Comparison of ENCODE assay signal across 10 cellular contexts in genomic region chr1:151512326-151512725, GRCh38. TPM values are rescaled to one million over a fixed set of nuclear protein-coding genes. Genes with fewer than 3 reads are reported as not detected.
DNase-seq lines count a peak whose midpoint lies in the region; ATAC-seq, FAIRE-seq and TF ChIP-seq lines count a peak whose summit lies in the region.
"Had no signal": no experiment of that assay in that cellular context is flagged by ENCODE, and none has a peak within 500 bp of the region (broad histone marks: within the 10 kb centered on the region; RNA-seq: fewer than 3 reads in every experiment).

No MANE protein-coding gene starts in this region.

- TF ChIP-seq EP300 in H1 (IDR thresholded peaks at IDR 0.05; ENCODE audit: borderline replicate concordance in 1 of 2, low read depth in 2 of 2, low read length in 2 of 2): no peak

- no peak overlapping the region for H3K27ac Mint-ChIP-seq in neural progenitor cell
- H3K27ac Mint-ChIP-seq: activated T-helper 2 cell treated with anti-CD3 and anti-CD28 coated beads, Interferon-gamma antibody, Interleukin-2, Interleukin-4, amounts not matched to agents 10 μg/mL and 5 μg/mL and 100 μg/mL, durations not matched to agents 14 hours and 24 hours and 36 hours had no signal

- TF ChIP-seq POLR2A in H1 (IDR thresholded peaks at IDR 0.05; ENCODE audit: control extremely low read depth in 1 of 2, low read depth in 2 of 2, low read length in 2 of 2): no peak

- H4K20me1 ChIP-seq in DND-41 (ENCODE audit: insufficient read depth, low read length) (no peaks in the 10 kb centered on the region), H1 (replicated peaks in 1 of 2; ENCODE audit: control insufficient read depth in 1 of 2, insufficient read depth in 2 of 2, low read length in 2 of 2) (peaks cover 0 to 2% of the 10 kb centered on the region in 2 experiments), neural progenitor cell (ENCODE audit: low read depth) (peaks cover 20% of the 10 kb centered on the region)

- no peak overlapping the region for H3K14ac ChIP-seq in H1 (ENCODE audit: insufficient read length)

- H2BK120ac ChIP-seq in H1 (replicated peaks; ENCODE audit: low read depth, low read length): peak overlapping the region; percentile 7

- 0 out of 2 replicates have a peak overlapping the region, but pooled peaks have one; percentile 64 for H3K9ac ChIP-seq in DND-41 (ENCODE audit: low read depth, low read length)
- H3K9ac ChIP-seq in H1 (replicated peaks in 1 of 4; ENCODE audit: extremely low read depth in 1 of 4, low read depth in 3 of 4, low read length in 3 of 4): peak overlapping the region in 3 of 4 experiments; percentile 15 to 59 (median 49); a peak in 5 of 7 replicates
- no peak overlapping the region for H3K9ac ChIP-seq in neural progenitor cell

- H3K36me3 ChIP-seq in DND-41 (ENCODE audit: insufficient read depth, low read length) (no peaks in the 10 kb centered on the region), H1 (ENCODE audit: control insufficient read depth in 2 of 4, insufficient read depth in 4 of 4, low read length in 3 of 4) (no peaks in the 10 kb centered on the region), neural progenitor cell (no peaks in the 10 kb centered on the region)

- H3K9me3 ChIP-seq in DND-41 (ENCODE audit: insufficient read depth, low read length, severe bottlenecking): no peaks in the 10 kb centered on the region
- no peaks in the 10 kb centered on the region for H3K9me3 ChIP-seq in H1 (ENCODE audit: insufficient read depth in 2 of 2, low read depth in 1 of 2, low read length in 1 of 2)
- H3K9me3 ChIP-seq in neural progenitor cell (ENCODE audit: low read depth): no peaks in the 10 kb centered on the region

- H3K4me2 ChIP-seq in DND-41 (ENCODE audit: insufficient read depth, low read length) (peak overlapping the region; percentile 89), H1 (ENCODE audit: insufficient read depth in 1 of 2, low read depth in 2 of 2, low read length in 2 of 2) (peak overlapping the region; percentile 83 to 98), neural progenitor cell (peak overlapping the region; percentile 98)

- H4K5ac ChIP-seq in H1 (ENCODE audit: insufficient read length, low read depth, low read length): no peak overlapping the region

- H3K27me3 ChIP-seq in DND-41 (ENCODE audit: insufficient read depth, low read length, poor library complexity): no peaks in the 10 kb centered on the region
- H3K27me3 ChIP-seq in H1 (replicated peaks in 1 of 4; ENCODE audit: control insufficient read depth in 3 of 4, extremely low read depth in 1 of 4, insufficient read depth in 3 of 4, low read length in 3 of 4): 0 out of 7 replicates have a peak, but pooled peaks cover 0 to 3% (median 0%) of the 10 kb centered on the region in 4 experiments
- no peaks in the 10 kb centered on the region for H3K27me3 ChIP-seq in neural progenitor cell

- peaks cover 32% of the 10 kb centered on the region for H3K4me1 Mint-ChIP-seq in neural progenitor cell

- CTCF ChIA-PET in H1 (lab: Charles Lee; ENCODE audit: partially characterized antibody): interaction anchor here (1.0 to 1.5 kb wide), 4 partner anchors 20 to 65 kb away, joined by 3 to 6 read pairs (median 3); no protein-coding TSS in a partner anchor

- peak overlapping the region; percentile 97 for H2BK12ac ChIP-seq in H1 (ENCODE audit: low read depth, low read length)

- H3K4me3 Mint-ChIP-seq in neural progenitor cell: peak overlapping the region; percentile 86

- TF ChIP-seq RAD21 in H1 (IDR thresholded peaks at IDR 0.05 in 1 of 2, conservative IDR thresholded peaks at IDR 0.05 in 1 of 2; ENCODE audit: low read depth in 2 of 2, low read length in 2 of 2): no peak

- H3K18ac ChIP-seq in H1 (ENCODE audit: extremely low read depth, low read length): peak overlapping the region; percentile 97

- H3K23me2 ChIP-seq in H1 (ENCODE audit: low read depth, low read length): peaks cover 24% of the 10 kb centered on the region

- H2BK15ac ChIP-seq in H1 (ENCODE audit: low read length): peak overlapping the region; percentile 97

- no peak overlapping the region for H3K56ac ChIP-seq in H1 (replicated peaks; ENCODE audit: insufficient read length, low read depth, low read length)

- no peak for FAIRE-seq in H1 (lab: Jason Lieb, UNC)

- POLR2A ChIA-PET in H1 (lab: Charles Lee; ENCODE audit: partially characterized antibody): interaction anchor here (1.1 to 17.1 kb wide), 8 partner anchors 10 to 313 kb away, joined by 3 to 283 read pairs (median 9); partner anchors contain the start of gene TUFT1

- DNase-seq in DND-41 (no peak), M059J (ENCODE audit: low read depth) (peak; percentile 62), H1 (ENCODE audit: low read depth in 1 of 2, low spot score in 2 of 2) (no peak), neural progenitor cell (ENCODE audit: low spot score) (no peak), amygdala (lab: John Stamatoyannopoulos, UW) (no peak), NCI-H2227 treated with DMSO at 0.1 percent for 48 hours (lab: John Stamatoyannopoulos, UW) (no peak), retina (no peak), GM19240 (ENCODE audit: insufficient read length, low spot score) (no peak)
- DNase-seq: NCI-H774 had no signal

- H4K91ac ChIP-seq in H1 (replicated peaks; ENCODE audit: insufficient read length, low read length): peak overlapping the region; percentile 69

- peaks cover 52% of the 10 kb centered on the region for H3F3A ChIP-seq in neural progenitor cell (ENCODE audit: low read depth)

- H3K23ac ChIP-seq in H1 (ENCODE audit: insufficient read length): no peak overlapping the region

- H3K27me3 Mint-ChIP-seq in neural progenitor cell (ENCODE audit: insufficient read depth, low read depth): peaks cover 9% of the 10 kb centered on the region

- peaks cover 14% of the 10 kb centered on the region for H3K79me1 ChIP-seq in H1 (ENCODE audit: low read depth, low read length)

- H4K8ac ChIP-seq in H1 (ENCODE audit: extremely low read depth, insufficient read depth, low read length): no peak overlapping the region

- H3K36me3 Mint-ChIP-seq in neural progenitor cell: no peaks in the 10 kb centered on the region

- TF ChIP-seq CTCF in DND-41 (IDR thresholded peaks at IDR 0.05; ENCODE audit: borderline replicate concordance, extremely low read depth, low read length, poor library complexity, severe bottlenecking) (no peak), H1 (IDR thresholded peaks at IDR 0.05; ENCODE audit: control extremely low read depth in 1 of 3, insufficient read depth in 1 of 3, low read depth in 1 of 3, low read length in 3 of 3) (no peak), neural progenitor cell (IDR thresholded peaks at IDR 0.05) (no peak)

- no peaks in the 10 kb centered on the region for H3K9me3 Mint-ChIP-seq in neural progenitor cell
- H3K9me3 Mint-ChIP-seq: activated T-helper 2 cell treated with anti-CD3 and anti-CD28 coated beads, Interferon-gamma antibody, Interleukin-2, Interleukin-4, amounts not matched to agents 10 μg/mL and 5 μg/mL and 100 μg/mL, durations not matched to agents 14 hours and 24 hours and 36 hours had no signal

- H2BK20ac ChIP-seq in H1 (ENCODE audit: low read length): 0 out of 2 replicates have a peak overlapping the region, but pooled peaks have one; percentile 90

- whole genome bisulfite sequencing in H1 (ENCODE audit: extremely low coverage in 1 of 2, insufficient coverage in 1 of 2, insufficient read length in 1 of 2, insufficient replicate concordance in 2 of 2, low coverage in 1 of 2, low lambda C conversion rate in 2 of 2, missing lambda C conversion rate in 1 of 2), 2 experiments: 39% methylated on average over 4 of the region's 4 CpGs; no CpG with 5 or more reads in 1 of the 2 experiments

- no peak overlapping the region for H2AFZ ChIP-seq in DND-41 (ENCODE audit: low read depth, low read length)
- no peak overlapping the region for H2AFZ ChIP-seq in H1 (ENCODE audit: low read length)
- no peak overlapping the region for H2AFZ ChIP-seq in neural progenitor cell (replicated peaks)

- H3K4me3 ChIP-seq in DND-41 (ENCODE audit: low read depth in 1 of 2, low read length in 2 of 2) (no peak overlapping the region), H1 (ENCODE audit: extremely low read depth in 1 of 4, insufficient read depth in 2 of 4, low read depth in 3 of 4, low read length in 4 of 4) (peak overlapping the region; percentile 80 to 85 (median 84)), neural progenitor cell (peak overlapping the region; percentile 83)

- no peaks in the 10 kb centered on the region for H3K79me2 ChIP-seq in DND-41 (ENCODE audit: insufficient read depth, low read length)
- H3K79me2 ChIP-seq in H1 (ENCODE audit: control insufficient read depth in 1 of 2, insufficient read depth in 2 of 2, low read length in 2 of 2): peaks cover 0 to 43% of the 10 kb centered on the region in 2 experiments; a peak in 2 of 4 replicates
- H3K79me2 ChIP-seq in neural progenitor cell (ENCODE audit: low read depth): peaks cover 27% of the 10 kb centered on the region

- H3K27ac ChIP-seq in DND-41 (ENCODE audit: low read length) (no peak overlapping the region), H1 (ENCODE audit: low read depth, low read length) (no peak overlapping the region), neural progenitor cell (no peak overlapping the region)

- H2BK5ac ChIP-seq in H1 (ENCODE audit: low read depth, low read length): peak overlapping the region; percentile 97

- H3K4me1 ChIP-seq in DND-41 (ENCODE audit: insufficient read depth, low read length) (peaks cover 29% of the 10 kb centered on the region), H1 (replicated peaks in 1 of 4; ENCODE audit: control insufficient read depth in 3 of 4, insufficient read depth in 4 of 4, low read length in 3 of 4) (peaks cover 19 to 36% (median 21%) of the 10 kb centered on the region in 4 experiments), neural progenitor cell (peaks cover 41% of the 10 kb centered on the region)

- H2AK5ac ChIP-seq in H1 (ENCODE audit: low read depth, low read length): peak overlapping the region; percentile 97; the same call in 1 of the 2 replicates

- ATAC-seq in DND-41 (ENCODE audit: insufficient read depth, low read depth): no peak

- H3K4ac ChIP-seq in H1 (replicated peaks; ENCODE audit: insufficient read length, low read depth, low read length): no peak overlapping the region

RNA-seq across cellular contexts. Expression of gene CGN, which starts 1.1 kb away (rescaled TPM):
- total RNA-seq in M059J (2014; rRNA removed; shearing (Covaris generic)): 0.52 and 1.5 TPM in 2 replicates
- total RNA-seq in H1 (2021; fragmentation: NEBNext Ultra II Directional; extraction: Animal tissue kit (Norgen Biotek cat#: 25700)): 52.7 and 54.6 TPM in 2 replicates
- polyA plus RNA-seq in H1 (2011; rRNA removed): 15.9 and 20.4 TPM in 2 replicates
- polyA plus RNA-seq in H1 (2011; cell fraction: cytosol; rRNA removed): 15.1 TPM
- 98.4 TPM for polyA plus RNA-seq in H1 (2011; cell fraction: nucleus; rRNA removed)
- 47.3 to 55.8 TPM (median 50.2 TPM) in 4 replicates for polyA plus RNA-seq in H1 (2012, experiment 1 of 2)
- polyA plus RNA-seq in H1 (2012, experiment 2 of 2): 15.9 TPM
- polyA plus RNA-seq in H1 (2013, experiment 1 of 2): 59.6 TPM
- polyA plus RNA-seq in H1 (2013, experiment 2 of 2): 59.3 TPM
- 29.1 and 30.2 TPM in 2 replicates for polyA minus RNA-seq in H1 (2011; rRNA and poly(A)+ RNA removed)
- polyA minus RNA-seq in H1 (2011; cell fraction: cytosol; rRNA and poly(A)+ RNA removed): 14.6 TPM
- 28.5 TPM for polyA minus RNA-seq in H1 (2011; cell fraction: nucleus; rRNA and poly(A)+ RNA removed)
- 5.4 and 12.4 TPM in 2 replicates for total RNA-seq in neural progenitor cell (ENCODE audit: low replicate concordance)

RNA-seq across cellular contexts. Expression of gene TUFT1, which starts 27.8 kb away (rescaled TPM):
- total RNA-seq in M059J (2014; rRNA removed; shearing (Covaris generic)): 13.2 and 21.1 TPM in 2 replicates
- total RNA-seq in H1 (2021; fragmentation: NEBNext Ultra II Directional; extraction: Animal tissue kit (Norgen Biotek cat#: 25700)): 10.1 and 10.4 TPM in 2 replicates
- polyA plus RNA-seq in H1 (2011; rRNA removed): 6.6 and 7.3 TPM in 2 replicates
- polyA plus RNA-seq in H1 (2011; cell fraction: cytosol; rRNA removed): 9.6 TPM
- 6.9 TPM for polyA plus RNA-seq in H1 (2011; cell fraction: nucleus; rRNA removed)
- 8.2 to 9.3 TPM (median 8.9 TPM) in 4 replicates for polyA plus RNA-seq in H1 (2012, experiment 1 of 2)
- polyA plus RNA-seq in H1 (2012, experiment 2 of 2): 4.6 TPM
- 7.2 TPM for polyA plus RNA-seq in H1 (2013, experiment 1 of 2)
- 7.5 TPM for polyA plus RNA-seq in H1 (2013, experiment 2 of 2)
- polyA minus RNA-seq in H1 (2011; rRNA and poly(A)+ RNA removed): 8.1 and 9.4 TPM in 2 replicates
- 4.2 TPM for polyA minus RNA-seq in H1 (2011; cell fraction: cytosol; rRNA and poly(A)+ RNA removed)
- 5.5 TPM for polyA minus RNA-seq in H1 (2011; cell fraction: nucleus; rRNA and poly(A)+ RNA removed)
- total RNA-seq in neural progenitor cell (ENCODE audit: low replicate concordance): 9.3 and 10.0 TPM in 2 replicates

RNA-seq across cellular contexts. Expression of gene POGZ, which starts 53.0 kb away (rescaled TPM):
- total RNA-seq in M059J (2014; rRNA removed; shearing (Covaris generic)): 14.2 and 21.6 TPM in 2 replicates
- total RNA-seq in H1 (2021; fragmentation: NEBNext Ultra II Directional; extraction: Animal tissue kit (Norgen Biotek cat#: 25700)): 105 and 109 TPM in 2 replicates
- 66.4 and 69.7 TPM in 2 replicates for polyA plus RNA-seq in H1 (2011; rRNA removed)
- polyA plus RNA-seq in H1 (2011; cell fraction: cytosol; rRNA removed): 46.1 TPM
- 145 TPM for polyA plus RNA-seq in H1 (2011; cell fraction: nucleus; rRNA removed)
- 55.6 to 61.6 TPM (median 57.5 TPM) in 4 replicates for polyA plus RNA-seq in H1 (2012, experiment 1 of 2)
- polyA plus RNA-seq in H1 (2012, experiment 2 of 2): 9.3 TPM
- 52.3 TPM for polyA plus RNA-seq in H1 (2013, experiment 1 of 2)
- 40.6 TPM for polyA plus RNA-seq in H1 (2013, experiment 2 of 2)
- 183 and 207 TPM in 2 replicates for polyA minus RNA-seq in H1 (2011; rRNA and poly(A)+ RNA removed)
- polyA minus RNA-seq in H1 (2011; cell fraction: cytosol; rRNA and poly(A)+ RNA removed): 75.4 TPM
- 133 TPM for polyA minus RNA-seq in H1 (2011; cell fraction: nucleus; rRNA and poly(A)+ RNA removed)
- 61.5 and 71.6 TPM in 2 replicates for total RNA-seq in neural progenitor cell (ENCODE audit: low replicate concordance)

Comparison
In these comparisons a context has a peak if more than half of its experiments do, and no peak if none do; other contexts are left out.
1. H3K4me3 ChIP-seq: peak in H1 (4 of 4) and neural progenitor cell (single experiment); none in DND-41 (0 of 2).
2. Peak in every context shown above with its lines, with median percentiles within 50 percentile points of each other: H3K4me2 ChIP-seq.